2 cellular contexts compared by ENCODE assay signal in the genomic region with DNA sequence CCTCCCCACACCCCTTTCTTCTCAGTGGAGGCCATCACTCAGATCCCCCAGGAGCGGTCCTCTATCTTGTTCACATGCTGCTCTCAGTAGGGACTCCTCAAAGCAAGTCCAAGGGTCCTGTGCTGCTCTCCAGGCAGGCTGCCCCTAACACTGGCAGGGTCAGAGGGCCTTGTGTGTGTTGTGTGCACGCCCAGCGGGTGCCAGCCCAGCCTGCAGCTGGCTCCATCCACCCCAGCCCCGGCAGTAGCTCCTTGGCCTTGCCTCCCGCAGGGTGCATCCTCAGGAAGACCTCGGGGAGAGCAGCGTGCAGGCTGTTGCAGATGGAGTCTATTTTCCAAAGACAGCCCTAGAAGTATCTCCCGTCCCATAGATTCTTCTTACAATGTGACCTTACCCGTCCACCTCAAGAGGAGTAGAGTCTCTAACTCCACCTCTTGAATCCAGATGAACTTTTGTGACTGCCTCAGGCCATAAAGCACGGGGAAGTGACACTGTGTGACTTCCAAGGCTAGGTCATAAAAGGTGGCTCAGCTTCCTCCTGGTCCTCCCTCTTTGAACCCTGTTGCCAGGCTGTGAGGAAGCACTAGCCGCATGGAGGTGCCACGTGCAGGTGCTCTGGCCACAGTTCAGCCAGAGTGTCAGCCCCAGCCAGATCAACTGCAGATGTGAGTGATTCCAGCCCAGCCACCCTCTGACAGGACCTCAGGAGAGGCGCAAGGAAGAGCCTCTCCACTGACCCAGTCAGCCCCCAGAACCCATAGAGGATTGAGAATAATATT.
TF ChIP-seq lines count a peak whose summit lies in the region.

No MANE protein-coding gene starts in this region.

TF ChIP-seq in HEK293, 187 proteins besides CTCF, POLR2A, EP300 and RAD21 (continued from another document):
- TF ChIP-seq SP7 (tag by site-specific recombination; IDR thresholded peaks at IDR 0.05) = no peak

TF ChIP-seq in K562, 482 proteins besides CTCF, POLR2A, EP300 and RAD21 (continued from another document):
- TF ChIP-seq, protein P1, sequence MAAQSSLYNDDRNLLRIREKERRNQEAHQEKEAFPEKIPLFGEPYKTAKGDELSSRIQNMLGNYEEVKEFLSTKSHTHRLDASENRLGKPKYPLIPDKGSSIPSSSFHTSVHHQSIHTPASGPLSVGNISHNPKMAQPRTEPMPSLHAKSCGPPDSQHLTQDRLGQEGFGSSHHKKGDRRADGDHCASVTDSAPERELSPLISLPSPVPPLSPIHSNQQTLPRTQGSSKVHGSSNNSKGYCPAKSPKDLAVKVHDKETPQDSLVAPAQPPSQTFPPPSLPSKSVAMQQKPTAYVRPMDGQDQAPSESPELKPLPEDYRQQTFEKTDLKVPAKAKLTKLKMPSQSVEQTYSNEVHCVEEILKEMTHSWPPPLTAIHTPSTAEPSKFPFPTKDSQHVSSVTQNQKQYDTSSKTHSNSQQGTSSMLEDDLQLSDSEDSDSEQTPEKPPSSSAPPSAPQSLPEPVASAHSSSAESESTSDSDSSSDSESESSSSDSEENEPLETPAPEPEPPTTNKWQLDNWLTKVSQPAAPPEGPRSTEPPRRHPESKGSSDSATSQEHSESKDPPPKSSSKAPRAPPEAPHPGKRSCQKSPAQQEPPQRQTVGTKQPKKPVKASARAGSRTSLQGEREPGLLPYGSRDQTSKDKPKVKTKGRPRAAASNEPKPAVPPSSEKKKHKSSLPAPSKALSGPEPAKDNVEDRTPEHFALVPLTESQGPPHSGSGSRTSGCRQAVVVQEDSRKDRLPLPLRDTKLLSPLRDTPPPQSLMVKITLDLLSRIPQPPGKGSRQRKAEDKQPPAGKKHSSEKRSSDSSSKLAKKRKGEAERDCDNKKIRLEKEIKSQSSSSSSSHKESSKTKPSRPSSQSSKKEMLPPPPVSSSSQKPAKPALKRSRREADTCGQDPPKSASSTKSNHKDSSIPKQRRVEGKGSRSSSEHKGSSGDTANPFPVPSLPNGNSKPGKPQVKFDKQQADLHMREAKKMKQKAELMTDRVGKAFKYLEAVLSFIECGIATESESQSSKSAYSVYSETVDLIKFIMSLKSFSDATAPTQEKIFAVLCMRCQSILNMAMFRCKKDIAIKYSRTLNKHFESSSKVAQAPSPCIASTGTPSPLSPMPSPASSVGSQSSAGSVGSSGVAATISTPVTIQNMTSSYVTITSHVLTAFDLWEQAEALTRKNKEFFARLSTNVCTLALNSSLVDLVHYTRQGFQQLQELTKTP (IDR thresholded peaks at IDR 0.05; ENCODE audit: low read depth in 1 of 2, partially characterized antibody in 2 of 2) = peak in 1 of 2 experiments; percentile 58
